In genomic region chr10:103696411-103697145, GRCh38 we compare ENCODE assay signal across 8 cellular contexts.
A peak's percentile ranks its signal among the peaks of the same experiment; 100 is the strongest.
DNase-seq lines count a peak whose midpoint lies in the region; ATAC-seq and TF ChIP-seq lines count a peak whose summit lies in the region.

No MANE protein-coding gene starts in this region.

- H3K27ac Mint-ChIP-seq in Calu3 (ENCODE audit: unreplicated experiment): no peak overlapping the region

- CTCF ChIA-PET in Calu3 (lab: Charles Lee): interaction anchor here (0.5 to 1.0 kb wide), 2 partner anchors 10 to 425 kb away, joined by 4 to 6 read pairs; no protein-coding TSS in a partner anchor

- DNase-seq in Calu3: peak; percentile 62
- DNase-seq in MG63: peak; percentile 90
- peak; percentile 79 to 85 for DNase-seq in activated CD4-positive, alpha-beta T cell treated with anti-CD3 and anti-CD28 coated beads for 4 hours
- peak; percentile 89 for DNase-seq in dermis blood vessel endothelial cell
- peak; percentile 22 for DNase-seq in midbrain (lab: John Stamatoyannopoulos, UW)
- DNase-seq in stimulated activated naive CD8-positive, alpha-beta T cell treated with anti-CD3 and anti-CD28 coated beads, Interleukin-15, Interleukin-2, amounts not matched to agents 100 U/mL and 50 U/mL, for 24 hours: peak; percentile 80
- DNase-seq in NCI-H446 (lab: John Stamatoyannopoulos, UW): no peak

- BruUV-seq in Calu3 (replicated peaks; lab: Mats Ljungman, UMichigan): no TSS peak

- peak; percentile 42 for ATAC-seq in GM21619 (IDR thresholded peaks at IDR 0.05; ENCODE audit: unreplicated experiment)
- ATAC-seq in stimulated activated naive CD8-positive, alpha-beta T cell treated with anti-CD3 and anti-CD28 coated beads, Interleukin-15, Interleukin-2, amounts not matched to agents 100 U/mL and 50 U/mL, for 24 hours: peak; percentile 92

- H3K27me3 ChIP-seq in MG63: no peaks in the 10 kb centered on the region

- peaks cover 9% of the 10 kb centered on the region for H3K27me3 Mint-ChIP-seq in Calu3 (ENCODE audit: unreplicated experiment)

- intact Hi-C loops in Calu3 (cut with micrococcal nuclease; ENCODE audit: unreplicated experiment): no loop called here

- no peak overlapping the region for H3K4me3 ChIP-seq in MG63

- no peaks in the 10 kb centered on the region for H3K9me3 ChIP-seq in MG63

- H3K9me3 Mint-ChIP-seq in Calu3 (ENCODE audit: low read depth, unreplicated experiment): no peaks in the 10 kb centered on the region

- no peak for TF ChIP-seq CTCF in Calu3 (IDR thresholded peaks at IDR 0.05; ENCODE audit: unreplicated experiment)

- H3K36me3 ChIP-seq in MG63: no peaks in the 10 kb centered on the region

- no peaks in the 10 kb centered on the region for H3K36me3 Mint-ChIP-seq in Calu3 (ENCODE audit: insufficient read depth, unreplicated experiment)

- no peak overlapping the region for H3K4me3 Mint-ChIP-seq in Calu3 (ENCODE audit: low read depth, unreplicated experiment)

- H3K4me1 Mint-ChIP-seq in Calu3 (ENCODE audit: low read depth, unreplicated experiment): peaks cover 9% of the 10 kb centered on the region

Comparison
In these comparisons a context has a peak if more than half of its experiments do, and no peak if none do; other contexts are left out.
1. DNase-seq: peak in Calu3 (single experiment), MG63 (single experiment), activated CD4-positive, alpha-beta T cell treated with anti-CD3 and anti-CD28 coated beads for 4 hours (2 of 2), dermis blood vessel endothelial cell (single experiment), midbrain (single experiment) and stimulated activated naive CD8-positive, alpha-beta T cell treated with anti-CD3 and anti-CD28 coated beads, Interleukin-15, Interleukin-2, amounts not matched to agents 100 U/mL and 50 U/mL, for 24 hours (single experiment); none in NCI-H446 (0 of 2).